ENCODE assay signal across 14 cellular contexts in the genomic region with DNA sequence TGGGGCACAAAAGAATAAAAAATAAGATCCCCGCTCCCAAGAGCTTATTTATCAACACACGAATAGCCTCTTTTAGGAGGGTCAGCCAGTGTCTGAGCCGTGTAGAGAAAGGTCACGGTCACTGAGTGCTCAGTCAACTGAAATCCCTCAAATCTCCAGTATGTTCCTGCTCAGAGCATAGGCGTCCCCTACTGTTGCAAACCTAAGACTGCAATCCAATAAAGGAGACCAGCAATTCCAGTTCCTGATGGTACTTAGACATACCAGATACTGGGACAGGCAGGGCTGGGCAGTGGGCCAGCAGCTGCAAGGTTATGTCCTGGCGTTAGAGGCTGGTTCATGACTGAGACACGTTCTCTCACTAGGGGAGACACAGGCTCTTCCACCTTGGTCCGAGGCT.
DNase-seq lines count a peak whose midpoint lies in the region; ATAC-seq and TF ChIP-seq lines count a peak whose summit lies in the region.
"Had no signal": no experiment of that assay in that cellular context is flagged by ENCODE, and none has a peak within 500 bp of the region (broad histone marks: within the 10 kb centered on the region; RNA-seq: fewer than 3 reads in every experiment).

No MANE protein-coding gene starts in this region.

- H3K4me3 Mint-ChIP-seq in nephron progenitor cell = no peak overlapping the region
- H3K4me3 Mint-ChIP-seq in activated naive CD8-positive, alpha-beta T cell treated with anti-CD3 and anti-CD28 coated beads, Interleukin-2, amount 50 U/mL, for 24 hours = no peak overlapping the region
- H3K4me3 Mint-ChIP-seq in natural killer cell = no peak overlapping the region
- H3K4me3 Mint-ChIP-seq: activated CD8-positive, alpha-beta memory T cell treated with anti-CD3 and anti-CD28 coated beads, Interleukin-2, amount 10 ng/mL, durations not matched to agents 7 days and 5 days had no signal

- H3K27ac Mint-ChIP-seq in nephron progenitor cell (peak overlapping the region; percentile 62), natural killer cell (no peak overlapping the region)
- no peak overlapping the region for H3K27ac Mint-ChIP-seq in activated naive CD8-positive, alpha-beta T cell treated with anti-CD3 and anti-CD28 coated beads, Interleukin-2, amount 50 U/mL, for 24 hours
- H3K27ac Mint-ChIP-seq: activated CD8-positive, alpha-beta memory T cell treated with anti-CD3 and anti-CD28 coated beads, Interleukin-2, amount 10 ng/mL, durations not matched to agents 7 days and 5 days had no signal

- H3K27me3 Mint-ChIP-seq in nephron progenitor cell (ENCODE audit: low read depth, poor library complexity) (peaks cover 17% of the 10 kb centered on the region), natural killer cell (ENCODE audit: low read depth in 2 of 2) (peaks cover 0 to 2% of the 10 kb centered on the region in 2 donors)
- peaks cover 2% of the 10 kb centered on the region for H3K27me3 Mint-ChIP-seq in activated naive CD8-positive, alpha-beta T cell treated with anti-CD3 and anti-CD28 coated beads, Interleukin-2, amount 50 U/mL, for 24 hours
- H3K27me3 Mint-ChIP-seq: activated CD8-positive, alpha-beta memory T cell treated with anti-CD3 and anti-CD28 coated beads, Interleukin-2, amount 10 ng/mL, durations not matched to agents 7 days and 5 days had no signal

- no peak overlapping the region for H3K4me3 ChIP-seq in GM12865 (ENCODE audit: low read depth, low read length)
- H3K4me3 ChIP-seq: ascending aorta, GM23248, skin epidermis had no signal

- ATAC-seq in Right ventricle myocardium superior (ENCODE audit: poor library complexity) = peak; percentile 93
- no peak for ATAC-seq in HG02798 (IDR thresholded peaks at IDR 0.05; ENCODE audit: poor library complexity, unreplicated experiment)
- no peak for ATAC-seq in activated naive CD8-positive, alpha-beta T cell treated with anti-CD3 and anti-CD28 coated beads, Interleukin-2, amount 50 U/mL, for 24 hours
- no peak for ATAC-seq in HG03565 (IDR thresholded peaks at IDR 0.05; ENCODE audit: unreplicated experiment)
- no peak for ATAC-seq in natural killer cell
- ATAC-seq: activated CD8-positive, alpha-beta memory T cell treated with anti-CD3 and anti-CD28 coated beads, Interleukin-2, amount 10 ng/mL, durations not matched to agents 7 days and 5 days had no signal

- intact Hi-C loops in Right ventricle myocardium superior (cut with DNase I) = loop anchor here (10.0 kb wide), 1 partner anchor 231 kb away; no protein-coding TSS in a partner anchor
- intact Hi-C loops in natural killer cell (cut with micrococcal nuclease) = no loop called here

- peaks cover 9% of the 10 kb centered on the region for H3K4me1 Mint-ChIP-seq in nephron progenitor cell
- no peaks in the 10 kb centered on the region for H3K4me1 Mint-ChIP-seq in activated naive CD8-positive, alpha-beta T cell treated with anti-CD3 and anti-CD28 coated beads, Interleukin-2, amount 50 U/mL, for 24 hours
- H3K4me1 Mint-ChIP-seq in natural killer cell = no peaks in the 10 kb centered on the region
- H3K4me1 Mint-ChIP-seq: activated CD8-positive, alpha-beta memory T cell treated with anti-CD3 and anti-CD28 coated beads, Interleukin-2, amount 10 ng/mL, durations not matched to agents 7 days and 5 days had no signal

- peak; percentile 1 for DNase-seq in GM12865 (ENCODE audit: low read depth)
- DNase-seq in OCI-M1 (lab: John Stamatoyannopoulos, UW) = peak; percentile 12
- DNase-seq in Right ventricle myocardium superior = peak; percentile 87
- DNase-seq in nephron progenitor cell = peak; percentile 10
- no peak for DNase-seq in activated naive CD8-positive, alpha-beta T cell treated with anti-CD3 and anti-CD28 coated beads, Interleukin-2, amount 50 U/mL, for 24 hours
- no peak for DNase-seq in natural killer cell
- DNase-seq: activated CD8-positive, alpha-beta memory T cell treated with anti-CD3 and anti-CD28 coated beads, Interleukin-2, amount 10 ng/mL, durations not matched to agents 7 days and 5 days; GM23248; mesenchymal stem cell; NCI-H524 treated with DMSO at 0.1 percent for 48 hours had no signal

- no peaks in the 10 kb centered on the region for H3K9me3 Mint-ChIP-seq in nephron progenitor cell
- no peaks in the 10 kb centered on the region for H3K9me3 Mint-ChIP-seq in activated naive CD8-positive, alpha-beta T cell treated with anti-CD3 and anti-CD28 coated beads, Interleukin-2, amount 50 U/mL, for 24 hours
- H3K9me3 Mint-ChIP-seq in natural killer cell = no peaks in the 10 kb centered on the region

- TF ChIP-seq CTCF in GM12865 (IDR thresholded peaks at IDR 0.05; ENCODE audit: insufficient read depth, low read depth, low read length, missing control alignments) (peak; percentile 8), nephron progenitor cell (IDR thresholded peaks at IDR 0.05) (peak; percentile 49), natural killer cell (IDR thresholded peaks at IDR 0.05) (no peak)

- H3K36me3 Mint-ChIP-seq in nephron progenitor cell (ENCODE audit: low read depth) (no peaks in the 10 kb centered on the region), natural killer cell (no peaks in the 10 kb centered on the region)
- no peaks in the 10 kb centered on the region for H3K36me3 Mint-ChIP-seq in activated naive CD8-positive, alpha-beta T cell treated with anti-CD3 and anti-CD28 coated beads, Interleukin-2, amount 50 U/mL, for 24 hours (ENCODE audit: low read depth)
- H3K36me3 Mint-ChIP-seq: activated CD8-positive, alpha-beta memory T cell treated with anti-CD3 and anti-CD28 coated beads, Interleukin-2, amount 10 ng/mL, durations not matched to agents 7 days and 5 days had no signal

Comparison
In these comparisons a context has a peak if more than half of its experiments do, and no peak if none do; other contexts are left out.
1. DNase-seq: peak in GM12865 (single experiment), OCI-M1 (single experiment), Right ventricle myocardium superior (single experiment) and nephron progenitor cell (single experiment); none in activated naive CD8-positive, alpha-beta T cell treated with anti-CD3 and anti-CD28 coated beads, Interleukin-2, amount 50 U/mL, for 24 hours (single experiment) and natural killer cell (single experiment).